In the genomic region with DNA sequence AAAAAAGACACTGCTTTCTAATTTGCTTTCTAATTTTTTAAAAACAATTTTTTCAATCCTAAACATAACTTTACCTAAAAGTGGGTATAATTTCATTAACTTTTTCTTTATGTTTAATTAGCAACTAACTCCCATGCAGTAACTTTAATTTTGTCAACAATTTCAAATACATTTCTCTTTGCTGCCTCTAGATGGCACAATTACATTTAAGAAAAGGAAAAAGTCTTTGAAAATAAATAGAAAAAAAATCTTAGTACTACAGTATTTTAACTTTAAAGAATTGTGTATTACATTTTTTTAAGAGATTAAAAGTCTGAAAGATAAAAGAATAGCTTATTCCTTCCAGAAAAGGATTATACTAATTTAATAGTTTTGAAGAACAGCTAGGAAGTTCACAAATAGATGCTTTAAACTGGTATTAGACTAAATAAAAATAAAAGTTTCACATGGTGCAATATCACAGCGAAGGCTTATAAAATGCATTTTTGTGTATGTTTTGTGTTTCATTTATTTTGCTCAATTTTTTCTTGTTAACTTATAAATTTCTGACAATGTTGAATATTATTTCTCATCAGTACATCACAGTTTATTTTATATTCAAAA, we compare ENCODE assay signal across 8 cellular contexts.
DNase-seq lines count a peak whose midpoint lies in the region; TF ChIP-seq lines count a peak whose summit lies in the region.

No MANE protein-coding gene starts in this region.

- H3K4me3 ChIP-seq in Loucy (ENCODE audit: low read length, poor library complexity, severe bottlenecking), result no peak overlapping the region
- no peak overlapping the region for H3K4me3 ChIP-seq in brain microvascular endothelial cell (ENCODE audit: low read depth, low read length)
- no peak overlapping the region for H3K4me3 ChIP-seq in CD4-positive, alpha-beta memory T cell (ENCODE audit: low read length in 2 of 2)

- no peaks in the 10 kb centered on the region for H3K4me1 ChIP-seq in Loucy (ENCODE audit: insufficient read depth, low read length, poor library complexity, severe bottlenecking)
- H3K4me1 ChIP-seq in CD4-positive, alpha-beta memory T cell (ENCODE audit: insufficient read depth, low read length), result no peaks in the 10 kb centered on the region

- H3K9me3 Mint-ChIP-seq in nephron progenitor cell, result no peaks in the 10 kb centered on the region
- H3K9me3 Mint-ChIP-seq in activated T-cell treated with anti-CD3 and anti-CD28 coated beads, Interleukin-2, amount 50 U/mL, for 24 hours, result no peaks in the 10 kb centered on the region
- H3K9me3 Mint-ChIP-seq in CD4-positive, alpha-beta memory T cell, result peaks cover 0 to 4% (median 0%) of the 10 kb centered on the region in 8 donors

- CTCF ChIA-PET in CD4-positive, alpha-beta memory T cell (lab: Charles Lee; ENCODE audit: partially characterized antibody), result interaction anchor here (1.3 to 1.7 kb wide), 3 partner anchors 10 to 35 kb away, joined by 3 to 8 read pairs (median 6); no protein-coding TSS in a partner anchor

- no peak overlapping the region for H3K27ac Mint-ChIP-seq in nephron progenitor cell
- H3K27ac Mint-ChIP-seq in activated T-cell treated with anti-CD3 and anti-CD28 coated beads, Interleukin-2, amount 50 U/mL, for 24 hours, result no peak overlapping the region
- H3K27ac Mint-ChIP-seq in CD4-positive, alpha-beta memory T cell, result no peak overlapping the region

- no peak overlapping the region for H2AFZ ChIP-seq in Loucy (ENCODE audit: low read length)

- H3K9me3 ChIP-seq in Loucy (ENCODE audit: insufficient read depth, low read depth, low read length), result no peaks in the 10 kb centered on the region
- no peaks in the 10 kb centered on the region for H3K9me3 ChIP-seq in CD4-positive, alpha-beta memory T cell (ENCODE audit: control insufficient read depth in 1 of 2, low read length in 2 of 2)

- H3K4me1 Mint-ChIP-seq in nephron progenitor cell, result no peaks in the 10 kb centered on the region
- no peaks in the 10 kb centered on the region for H3K4me1 Mint-ChIP-seq in activated T-cell treated with anti-CD3 and anti-CD28 coated beads, Interleukin-2, amount 50 U/mL, for 24 hours (ENCODE audit: low read depth)
- H3K4me1 Mint-ChIP-seq in CD4-positive, alpha-beta memory T cell, result no peaks in the 10 kb centered on the region

- no peaks in the 10 kb centered on the region for H4K20me1 ChIP-seq in Loucy (ENCODE audit: insufficient read depth, low read length, poor library complexity, severe bottlenecking)

- intact Hi-C loops in CD4-positive, alpha-beta memory T cell (cut with micrococcal nuclease), result no loop called here

- H3K79me2 ChIP-seq in Loucy (ENCODE audit: insufficient read depth, low read length), result no peaks in the 10 kb centered on the region

- POLR2A ChIA-PET in CD4-positive, alpha-beta memory T cell (lab: Charles Lee; ENCODE audit: partially characterized antibody), result no interaction called here

- H3K27me3 ChIP-seq in Loucy (ENCODE audit: insufficient read depth, low read length, poor library complexity, severe bottlenecking), result no peaks in the 10 kb centered on the region
- H3K27me3 ChIP-seq in brain microvascular endothelial cell (replicated peaks), result no peaks in the 10 kb centered on the region
- H3K27me3 ChIP-seq in CD4-positive, alpha-beta memory T cell (ENCODE audit: insufficient read depth, low read length), result no peaks in the 10 kb centered on the region

- in situ Hi-C loops in brain microvascular endothelial cell (cut with HindIII; ENCODE audit: low pct_ligation_motif_present, low sequenced_read_pairs), result no loop called here

- H3K4me3 Mint-ChIP-seq in nephron progenitor cell, result no peak overlapping the region
- no peak overlapping the region for H3K4me3 Mint-ChIP-seq in activated T-cell treated with anti-CD3 and anti-CD28 coated beads, Interleukin-2, amount 50 U/mL, for 24 hours
- no peak overlapping the region for H3K4me3 Mint-ChIP-seq in CD4-positive, alpha-beta memory T cell

- DNase-seq in DMS53 treated with DMSO at 0.1 percent for 48 hours (lab: John Stamatoyannopoulos, UW; ENCODE audit: unreplicated experiment) (peak; percentile 41), brain microvascular endothelial cell (no peak), nephron progenitor cell (no peak), mucosa of gallbladder (ENCODE audit: low spot score) (no peak), NCI-H1930 (lab: John Stamatoyannopoulos, UW) (no peak)
- no peak for DNase-seq in activated T-cell treated with anti-CD3 and anti-CD28 coated beads, Interleukin-2, amount 50 U/mL, for 24 hours
- DNase-seq in CD4-positive, alpha-beta memory T cell, result no peak

- no peaks in the 10 kb centered on the region for H3K9me2 ChIP-seq in Loucy (replicated peaks; ENCODE audit: low read depth, low read length)

- peaks cover 15% of the 10 kb centered on the region; the same call in 1 of the 2 replicates for H3K36me3 ChIP-seq in Loucy (ENCODE audit: insufficient read depth, low read length)
- no peaks in the 10 kb centered on the region for H3K36me3 ChIP-seq in brain microvascular endothelial cell (replicated peaks)
- no peaks in the 10 kb centered on the region for H3K36me3 ChIP-seq in CD4-positive, alpha-beta memory T cell (ENCODE audit: insufficient read depth, low read length)

- TF ChIP-seq CTCF in Loucy (conservative IDR thresholded peaks at IDR 0.05; ENCODE audit: low read length) (peak; percentile 72), brain microvascular endothelial cell (IDR thresholded peaks at IDR 0.05; ENCODE audit: low read depth, low read length, missing control alignments) (peak; percentile 29), nephron progenitor cell (IDR thresholded peaks at IDR 0.05) (peak; percentile 65)

- H3K9ac ChIP-seq in Loucy (ENCODE audit: low read depth, low read length, poor library complexity, severe bottlenecking), result no peak overlapping the region

- H3K36me3 Mint-ChIP-seq in nephron progenitor cell (ENCODE audit: low read depth), result peaks cover 49% of the 10 kb centered on the region
- H3K36me3 Mint-ChIP-seq in activated T-cell treated with anti-CD3 and anti-CD28 coated beads, Interleukin-2, amount 50 U/mL, for 24 hours (ENCODE audit: low read depth), result peaks cover 17% of the 10 kb centered on the region
- no peaks in the 10 kb centered on the region for H3K36me3 Mint-ChIP-seq in CD4-positive, alpha-beta memory T cell

- H3K27me3 Mint-ChIP-seq in nephron progenitor cell (ENCODE audit: low read depth, poor library complexity), result no peaks in the 10 kb centered on the region
- H3K27me3 Mint-ChIP-seq in activated T-cell treated with anti-CD3 and anti-CD28 coated beads, Interleukin-2, amount 50 U/mL, for 24 hours, result no peaks in the 10 kb centered on the region
- H3K27me3 Mint-ChIP-seq in CD4-positive, alpha-beta memory T cell, result no peaks in the 10 kb centered on the region

- H3F3A ChIP-seq in Loucy (ENCODE audit: low read depth), result no peaks in the 10 kb centered on the region

- H3K27ac ChIP-seq in brain microvascular endothelial cell, result no peak overlapping the region
- H3K27ac ChIP-seq in CD4-positive, alpha-beta memory T cell (ENCODE audit: low read depth, low read length), result no peak overlapping the region

- H3K4me2 ChIP-seq in Loucy (ENCODE audit: low read depth, low read length, poor library complexity, severe bottlenecking), result no peak overlapping the region
